1 cellular context compared by ENCODE assay signal in genomic region chr10:30683496-30683895, GRCh38.
TF ChIP-seq lines count a peak whose summit lies in the region.

No MANE protein-coding gene starts in this region.

TF ChIP-seq in WTC11, 78 proteins besides CTCF, POLR2A, EP300 and RAD21 (continued from another document):
- TF ChIP-seq ERG (CRISPR knock-in tag; IDR thresholded peaks at IDR 0.05) (no peak), ZNF425 (CRISPR knock-in tag; conservative IDR thresholded peaks at IDR 0.05) (no peak), TCF7 (CRISPR knock-in tag; IDR thresholded peaks at IDR 0.05; ENCODE audit: low read depth) (no peak), NR1H2 (CRISPR knock-in tag; IDR thresholded peaks at IDR 0.05) (no peak), RORB (CRISPR knock-in tag; IDR thresholded peaks at IDR 0.05) (no peak), JAZF1 (CRISPR knock-in tag; IDR thresholded peaks at IDR 0.05) (no peak)
TF ChIP-seq in WTC11: peak in this region for 0.
